ENCODE assay signal across 8 cellular contexts in genomic region chr17:64667807-64668721, GRCh38. TPM values are rescaled to one million over a fixed set of nuclear protein-coding genes. Genes with fewer than 3 reads are reported as not detected.
DNase-seq lines count a peak whose midpoint lies in the region; ATAC-seq and TF ChIP-seq lines count a peak whose summit lies in the region.
"Not testable (repeated sequence)": the region's sequence is repeated elsewhere in the genome, so short reads cannot be mapped to it uniquely, and the experiment has no call there.

No MANE protein-coding gene starts in this region.

- peak overlapping the region; percentile 47 for H3K9ac ChIP-seq in IMR-90 (ENCODE audit: low read depth, low read length)
- not testable (repeated sequence) for H3K9ac ChIP-seq in smooth muscle cell (ENCODE audit: low read depth)

- H2AK5ac ChIP-seq in IMR-90 (ENCODE audit: low read depth, low read length): peak overlapping the region; percentile 92

- H3K23ac ChIP-seq in IMR-90 (ENCODE audit: low read depth, low read length): peak overlapping the region; percentile 98; the same call in 1 of the 2 replicates

- dilution Hi-C loops in IMR-90 (cut with HindIII; ENCODE audit: low sequenced_read_pairs, unreplicated experiment): not testable (repeated sequence)

- H2BK5ac ChIP-seq in IMR-90 (ENCODE audit: low read depth, low read length, poor library complexity, severe bottlenecking): peak overlapping the region; percentile 99

- H3K36me3 ChIP-seq in IMR-90 (ENCODE audit: control insufficient read depth, insufficient read depth, low read length); lower lobe of right lung; smooth muscle cell (ENCODE audit: low read depth): not testable (repeated sequence)

- intact Hi-C loops in IMR-90 (cut with micrococcal nuclease); lower lobe of right lung (cut with DNase I): not testable (repeated sequence)

- not testable (repeated sequence) for TF ChIP-seq CTCF in IMR-90 (conservative IDR thresholded peaks at IDR 0.05; ENCODE audit: low read depth, low read length); fibroblast of villous mesenchyme (IDR thresholded peaks at IDR 0.05; ENCODE audit: insufficient read depth, low read depth, low read length); lower lobe of right lung (IDR thresholded peaks at IDR 0.05); smooth muscle cell (IDR thresholded peaks at IDR 0.05; ENCODE audit: borderline replicate concordance, insufficient read depth, poor library complexity, severe bottlenecking)

- peak overlapping the region; percentile 95; the same call in 2 of the 3 replicates for H2BK15ac ChIP-seq in IMR-90 (ENCODE audit: low read depth, low read length)

- peaks cover 1 to 28% of the 10 kb centered on the region in 2 experiments; a peak in 3 of 4 replicates for H3K79me1 ChIP-seq in IMR-90 (ENCODE audit: low read depth in 1 of 2, low read length in 2 of 2)

- not testable (repeated sequence) for H3K9me3 ChIP-seq in IMR-90 (ENCODE audit: control insufficient read depth, insufficient read depth, low read length); lower lobe of right lung; smooth muscle cell (replicated peaks; ENCODE audit: low read depth)

- not testable (repeated sequence) for H2AFZ ChIP-seq in IMR-90 (replicated peaks; ENCODE audit: low read length, poor library complexity); smooth muscle cell (ENCODE audit: low read depth)

- H2AK9ac ChIP-seq in IMR-90 (replicated peaks; ENCODE audit: low read depth, low read length, poor library complexity): peak overlapping the region; percentile 72

- H3K9me1 ChIP-seq in IMR-90 (ENCODE audit: insufficient read depth, low read length): not testable (repeated sequence)

- H3K4me2 ChIP-seq in IMR-90 (ENCODE audit: low read depth, low read length): peak overlapping the region; percentile 80
- not testable (repeated sequence) for H3K4me2 ChIP-seq in smooth muscle cell

- peak overlapping the region; percentile 99 for H3K18ac ChIP-seq in IMR-90 (ENCODE audit: low read depth, low read length)

- not testable (repeated sequence) for TF ChIP-seq RAD21 in IMR-90 (IDR thresholded peaks at IDR 0.05; ENCODE audit: low read length)

- in situ Hi-C loops in IMR-90 (cut with MboI; ENCODE audit: low sequenced_read_pairs): not testable (repeated sequence)

- peak overlapping the region; percentile 99 for H3K14ac ChIP-seq in IMR-90 (replicated peaks; ENCODE audit: low read depth, low read length)

- peak overlapping the region; percentile 100 for H2BK120ac ChIP-seq in IMR-90 (ENCODE audit: low read depth, low read length)

- H4K8ac ChIP-seq in IMR-90 (ENCODE audit: low read depth in 2 of 2, low read length in 2 of 2): peak overlapping the region; percentile 68 to 98; a peak in 3 of 4 replicates

- peak overlapping the region; percentile 99 for H4K91ac ChIP-seq in IMR-90 (ENCODE audit: insufficient read depth, low read depth, low read length)

- H2BK20ac ChIP-seq in IMR-90 (ENCODE audit: low read depth, low read length): peak overlapping the region; percentile 100

- peak overlapping the region; percentile 100 for H3K4ac ChIP-seq in IMR-90 (ENCODE audit: low read depth, low read length)

- 20% methylated on average over 2 of the region's 14 CpGs; no CpG with 5 or more reads in 1 of the 2 experiments for WGBS in IMR-90 (ENCODE audit: extremely low coverage in 2 of 2, insufficient read length in 1 of 2), 2 experiments
- 37% methylated on average over 14 of the region's 14 CpGs for WGBS in smooth muscle cell (ENCODE audit: low lambda C conversion rate)

- H4K20me1 ChIP-seq in IMR-90 (ENCODE audit: insufficient read depth, low read length); smooth muscle cell (ENCODE audit: low read depth): not testable (repeated sequence)

- not testable (repeated sequence) for H3K79me2 ChIP-seq in smooth muscle cell (ENCODE audit: low read depth)

- TF ChIP-seq POLR2A in IMR-90 (IDR thresholded peaks at IDR 0.05; ENCODE audit: low read depth, low read length): not testable (repeated sequence)

- peak; percentile 83 for DNase-seq in EL
- DNase-seq in IMR-90: peak; percentile 95
- DNase-seq in RKO (ENCODE audit: low spot score): peak; percentile 82
- peak; percentile 11 for DNase-seq in activated CD8-positive, alpha-beta memory T cell treated with anti-CD3 and anti-CD28 coated beads for 24 hours
- DNase-seq in dedifferentiated amniotic fluid mesenchymal stem cell (ENCODE audit: extremely low spot score): peak; percentile 79
- DNase-seq in fibroblast of villous mesenchyme (ENCODE audit: low read depth): peak; percentile 93
- DNase-seq in lower lobe of right lung; smooth muscle cell (lab: John Stamatoyannopoulos, UW; ENCODE audit: unreplicated experiment): not testable (repeated sequence)

- H3K4me3 ChIP-seq in IMR-90 (ENCODE audit: insufficient read depth, low read depth, low read length); fibroblast of villous mesenchyme (ENCODE audit: low read depth, low read length); lower lobe of right lung; smooth muscle cell: not testable (repeated sequence)

- H3K4me1 ChIP-seq in IMR-90 (ENCODE audit: control insufficient read depth, insufficient read depth, low read length): peaks cover 13% of the 10 kb centered on the region
- not testable (repeated sequence) for H3K4me1 ChIP-seq in lower lobe of right lung; smooth muscle cell (ENCODE audit: low read depth)

- CTCF ChIA-PET in IMR-90 (lab: Yijun Ruan, JAX): not testable (repeated sequence)

- POLR2A ChIA-PET in IMR-90 (lab: Charles Lee; ENCODE audit: unreplicated experiment): not testable (repeated sequence)

- H3K56ac ChIP-seq in IMR-90 (ENCODE audit: extremely low read depth, insufficient read depth, low read length): peak overlapping the region; percentile 57; the same call in 1 of the 2 replicates

- not testable (repeated sequence) for H3K27me3 ChIP-seq in IMR-90 (ENCODE audit: control insufficient read depth, insufficient read depth, low read length); lower lobe of right lung (ENCODE audit: low read depth); smooth muscle cell (ENCODE audit: low read depth)

- H3K27ac ChIP-seq in IMR-90 (ENCODE audit: insufficient read depth, low read length) (peak overlapping the region; percentile 93), smooth muscle cell (ENCODE audit: low read depth) (peak overlapping the region; percentile 40)
- not testable (repeated sequence) for H3K27ac ChIP-seq in lower lobe of right lung

- H3F3A ChIP-seq in smooth muscle cell (ENCODE audit: low read depth): peaks cover 50% of the 10 kb centered on the region

- BruUV-seq in IMR-90 (replicated peaks; lab: Mats Ljungman, UMichigan): not testable (repeated sequence)

- ATAC-seq in IMR-90 (ENCODE audit: low read depth) (peak; percentile 60), lower lobe of right lung (peak; percentile 34 to 57)

- H4K5ac ChIP-seq in IMR-90 (ENCODE audit: low read depth, low read length): peak overlapping the region; percentile 93

TF ChIP-seq in IMR-90, 13 proteins besides CTCF, POLR2A, EP300 and RAD21:
- TF ChIP-seq RCOR1 (IDR thresholded peaks at IDR 0.05; ENCODE audit: insufficient replicate concordance, low read length) (peak; percentile 91), BHLHE40 (IDR thresholded peaks at IDR 0.05; ENCODE audit: low read depth, low read length) (peak; percentile 72), FOS (IDR thresholded peaks at IDR 0.05; ENCODE audit: low read depth, low read length) (peak; percentile 23; the same call in 1 of the 2 replicates)

RNA-seq across cellular contexts. Expression of gene SMURF2, which starts 6.0 kb away (rescaled TPM):
- total RNA-seq in IMR-90 (2012; rRNA removed) (736 and 774 TPM in 2 replicates), fibroblast of villous mesenchyme (103 and 188 TPM in 2 replicates), lower lobe of right lung (39.6 TPM), smooth muscle cell (91.2 and 102 TPM in 2 replicates)
- polyA plus RNA-seq in IMR-90 (2012; rRNA removed) (119 and 131 TPM in 2 replicates), smooth muscle cell (38.9 and 40.1 TPM in 2 replicates)
- polyA plus RNA-seq in IMR-90 (2012; cell fraction: cytosol; rRNA removed): 23.6 and 30.3 TPM in 2 replicates
- 34.4 and 346 TPM in 2 replicates for polyA plus RNA-seq in IMR-90 (2012; cell fraction: nucleus; rRNA removed; ENCODE audit: low replicate concordance)
